16 cellular contexts compared by ENCODE assay signal in genomic region chr16:1149101-1149636, GRCh38. TPM values are rescaled to one million over a fixed set of nuclear protein-coding genes. Genes with fewer than 3 reads are reported as not detected.
DNase-seq lines count a peak whose midpoint lies in the region; ATAC-seq and TF ChIP-seq lines count a peak whose summit lies in the region.
"Had no signal": no experiment of that assay in that cellular context is flagged by ENCODE, and none has a peak within 500 bp of the region (broad histone marks: within the 10 kb centered on the region; RNA-seq: fewer than 3 reads in every experiment).

No MANE protein-coding gene starts in this region.

- H3K27me3 ChIP-seq in Karpas-422 (ENCODE audit: low read length) = no peaks in the 10 kb centered on the region

- H3K27me3 Mint-ChIP-seq in natural killer cell (ENCODE audit: low read depth in 2 of 2) (no peaks in the 10 kb centered on the region), neural crest cell (ENCODE audit: low read depth) (peaks cover 14% of the 10 kb centered on the region)
- peaks cover 0 to 2% of the 10 kb centered on the region in 2 donors for H3K27me3 Mint-ChIP-seq in natural killer cell treated with Interleukin-12 subunit alpha and Interleukin-12 subunit beta and Interleukin-15 and Interleukin-18, amount 100 ng/mL, for 72 hours
- H3K27me3 Mint-ChIP-seq: CD4-positive, CD25-positive, alpha-beta regulatory T cell had no signal

- H3K9me3 Mint-ChIP-seq in natural killer cell (peaks cover 0 to 2% of the 10 kb centered on the region in 2 donors), neural crest cell (no peaks in the 10 kb centered on the region)
- H3K9me3 Mint-ChIP-seq in natural killer cell treated with Interleukin-12 subunit alpha and Interleukin-12 subunit beta and Interleukin-15 and Interleukin-18, amount 100 ng/mL, for 72 hours = no peaks in the 10 kb centered on the region
- H3K9me3 Mint-ChIP-seq: HFFc6 had no signal

- H3K79me2 ChIP-seq in Karpas-422 (ENCODE audit: low read length) = no peaks in the 10 kb centered on the region

- H3K9ac ChIP-seq in Karpas-422 (ENCODE audit: low read length) = no peak overlapping the region

- H3K4me3 ChIP-seq in skeletal muscle cell (ENCODE audit: low read depth, low read length) (peak overlapping the region; percentile 5), Karpas-422 (ENCODE audit: low read length) (no peak overlapping the region)
- H3K4me3 ChIP-seq: BLaER1 treated with 17β-estradiol and CSF1 and Interleukin-3, amounts not matched to agents 10 nM and 100 nM; GM12878; GM23338; HAP-1 had no signal

- H3K4me1 Mint-ChIP-seq in natural killer cell (no peaks in the 10 kb centered on the region), neural crest cell (no peaks in the 10 kb centered on the region)
- H3K4me1 Mint-ChIP-seq in natural killer cell treated with Interleukin-12 subunit alpha and Interleukin-12 subunit beta and Interleukin-15 and Interleukin-18, amount 100 ng/mL, for 72 hours (ENCODE audit: low read depth in 2 of 2) = no peaks in the 10 kb centered on the region

- no peaks in the 10 kb centered on the region for H3K9me3 ChIP-seq in Karpas-422 (ENCODE audit: low read length)
- H3K9me3 ChIP-seq: HAP-1 had no signal

- TF ChIP-seq CTCF in natural killer cell (IDR thresholded peaks at IDR 0.05) = no peak
- TF ChIP-seq CTCF in neural crest cell (conservative IDR thresholded peaks at IDR 0.05) = no peak
- TF ChIP-seq CTCF in GM13977 (IDR thresholded peaks at IDR 0.05; ENCODE audit: extremely low read depth, insufficient read depth, missing control alignments) = no peak

- no peak overlapping the region for H3K27ac ChIP-seq in Karpas-422 (ENCODE audit: low read length)
- H3K27ac ChIP-seq: BLaER1 treated with 17β-estradiol and CSF1 and Interleukin-3, amounts not matched to agents 10 nM and 100 nM had no signal

- H3K4me3 Mint-ChIP-seq in natural killer cell (peak overlapping the region; percentile 11), neural crest cell (peak overlapping the region; percentile 50)
- H3K4me3 Mint-ChIP-seq in natural killer cell treated with Interleukin-12 subunit alpha and Interleukin-12 subunit beta and Interleukin-15 and Interleukin-18, amount 100 ng/mL, for 72 hours = no peak overlapping the region
- H3K4me3 Mint-ChIP-seq: CD4-positive, CD25-positive, alpha-beta regulatory T cell; GM23338; HFFc6 had no signal

- H3K27ac Mint-ChIP-seq in natural killer cell (no peak overlapping the region), neural crest cell (ENCODE audit: unreplicated experiment) (no peak overlapping the region)
- no peak overlapping the region for H3K27ac Mint-ChIP-seq in natural killer cell treated with Interleukin-12 subunit alpha and Interleukin-12 subunit beta and Interleukin-15 and Interleukin-18, amount 100 ng/mL, for 72 hours
- H3K27ac Mint-ChIP-seq: CD4-positive, CD25-positive, alpha-beta regulatory T cell; GM23338; HFFc6 had no signal

- no peaks in the 10 kb centered on the region for H3K36me3 Mint-ChIP-seq in natural killer cell
- H3K36me3 Mint-ChIP-seq in natural killer cell treated with Interleukin-12 subunit alpha and Interleukin-12 subunit beta and Interleukin-15 and Interleukin-18, amount 100 ng/mL, for 72 hours = no peaks in the 10 kb centered on the region
- H3K36me3 Mint-ChIP-seq in neural crest cell (ENCODE audit: low read depth) = no peaks in the 10 kb centered on the region
- H3K36me3 Mint-ChIP-seq: CD4-positive, CD25-positive, alpha-beta regulatory T cell had no signal

- DNase-seq in natural killer cell (no peak), neural crest cell (ENCODE audit: low read depth, low spot score) (no peak), skeletal muscle cell (ENCODE audit: low read depth) (no peak), NCI-H748 (lab: John Stamatoyannopoulos, UW; ENCODE audit: unreplicated experiment) (no peak), GM13977 (ENCODE audit: low spot score) (no peak), Karpas-422 (no peak)
- no peak for DNase-seq in natural killer cell treated with Interleukin-12 subunit alpha and Interleukin-12 subunit beta and Interleukin-15 and Interleukin-18, amount 100 ng/mL, for 72 hours (ENCODE audit: low spot score)
- DNase-seq: 8988T; AML-193; CD4-positive, CD25-positive, alpha-beta regulatory T cell; DMS79; HFFc6 had no signal

- in situ Hi-C loops in GM13977 (cut with MboI; ENCODE audit: low pct_unique_long_range_greater_than_20kb, low sequenced_read_pairs, unreplicated experiment) = no loop called here

- no peak overlapping the region for H2AFZ ChIP-seq in Karpas-422 (ENCODE audit: low read length)
- H2AFZ ChIP-seq: GM23338 had no signal

- H3K4me2 ChIP-seq in Karpas-422 (ENCODE audit: low read depth, low read length, poor library complexity, severe bottlenecking) = no peak overlapping the region
- H3K4me2 ChIP-seq: GM23338 had no signal

- H3K9me2 ChIP-seq in Karpas-422 (replicated peaks; ENCODE audit: insufficient read depth, low read length) = no peaks in the 10 kb centered on the region

- no peaks in the 10 kb centered on the region for H3K4me1 ChIP-seq in Karpas-422 (ENCODE audit: low read length)
- H3K4me1 ChIP-seq: HAP-1 had no signal

- H4K20me1 ChIP-seq in Karpas-422 (ENCODE audit: insufficient read depth, low read depth, low read length) = no peaks in the 10 kb centered on the region

- H3K36me3 ChIP-seq in Karpas-422 (ENCODE audit: insufficient read depth, low read length) = no peaks in the 10 kb centered on the region
- H3K36me3 ChIP-seq: BLaER1 treated with 17β-estradiol and CSF1 and Interleukin-3, amounts not matched to agents 10 nM and 100 nM; HAP-1 had no signal

- intact Hi-C loops in natural killer cell (cut with micrococcal nuclease) = no loop called here

- no peak for ATAC-seq in natural killer cell
- ATAC-seq in natural killer cell treated with Interleukin-12 subunit alpha and Interleukin-12 subunit beta and Interleukin-15 and Interleukin-18, amount 100 ng/mL, for 72 hours = no peak
- ATAC-seq: GM12878, GM23338 had no signal

RNA-seq across cellular contexts. Expression of gene CACNA1H, which starts 3.7 kb away (rescaled TPM):
- 1 to 10 TPM; 1.1 to 1.5 (median 1.3) TPM for total RNA-seq in natural killer cell
- under 1 TPM; 0.21 to 0.31 TPM for total RNA-seq in natural killer cell treated with Interleukin-12 subunit alpha and Interleukin-12 subunit beta and Interleukin-15 and Interleukin-18, amount 100 ng/mL, for 72 hours
- total RNA-seq in neural crest cell = 10.7 and 13.2 TPM in 2 replicates
- not detected in 2 replicates for total RNA-seq in Karpas-422 (2014; rRNA removed; shearing (Covaris generic); ENCODE audit: low replicate concordance)

RNA-seq across cellular contexts. Expression of gene C1QTNF8, which starts 53.1 kb away (rescaled TPM):
- total RNA-seq in natural killer cell (not detected), neural crest cell (0.19 and 0.30 TPM in 2 replicates)
- total RNA-seq in natural killer cell treated with Interleukin-12 subunit alpha and Interleukin-12 subunit beta and Interleukin-15 and Interleukin-18, amount 100 ng/mL, for 72 hours = not detected
- total RNA-seq in Karpas-422 (2014; rRNA removed; shearing (Covaris generic); ENCODE audit: low replicate concordance) = not detected in 2 replicates
- total RNA-seq: CD4-positive, CD25-positive, alpha-beta regulatory T cell; GM12878; GM23338; HFFc6 had no signal
